Comparison of ENCODE assay signal across 21 cellular contexts in genomic region chr19:38082256-38083118, GRCh38.
A peak's percentile ranks its signal among the peaks of the same experiment; 100 is the strongest.
DNase-seq lines count a peak whose midpoint lies in the region; ATAC-seq, FAIRE-seq and TF ChIP-seq lines count a peak whose summit lies in the region.
"Had no signal": no experiment of that assay in that cellular context is flagged by ENCODE, and none has a peak within 500 bp of the region (broad histone marks: within the 10 kb centered on the region; RNA-seq: fewer than 3 reads in every experiment).

No MANE protein-coding gene starts in this region.

- H3F3A ChIP-seq in PC-3 (ENCODE audit: low read length, unreplicated experiment) = no peaks in the 10 kb centered on the region

- FAIRE-seq in HepG2 (lab: Jason Lieb, UNC) = no peak
- no peak for FAIRE-seq in kidney (lab: Jason Lieb, UNC)
- FAIRE-seq: GM19239, H54 had no signal

- H3K79me2 ChIP-seq in HepG2 (ENCODE audit: insufficient read depth, low read length) = no peaks in the 10 kb centered on the region
- peaks cover 9% of the 10 kb centered on the region; the same call in 1 of the 2 replicates for H3K79me2 ChIP-seq in PC-3 (ENCODE audit: low read length)

- H3K9me3 ChIP-seq in HepG2 (ENCODE audit: low read length) = no peaks in the 10 kb centered on the region
- H3K9me3 ChIP-seq in right lobe of liver = no peaks in the 10 kb centered on the region
- H3K9me3 ChIP-seq in PC-3 (ENCODE audit: low read length) = no peaks in the 10 kb centered on the region
- no peaks in the 10 kb centered on the region for H3K9me3 ChIP-seq in kidney (ENCODE audit: control insufficient read depth in 1 of 2, low read length in 2 of 2)
- no peaks in the 10 kb centered on the region for H3K9me3 ChIP-seq in testis
- H3K9me3 ChIP-seq: BE2C, Caco-2 had no signal

- no peak overlapping the region for H2AFZ ChIP-seq in HepG2 (ENCODE audit: low read length)
- no peak overlapping the region for H2AFZ ChIP-seq in PC-3 (ENCODE audit: low read length)
- H2AFZ ChIP-seq: GM23338 had no signal

- no peak overlapping the region for H3K4me3 ChIP-seq in HepG2 (replicated peaks in 1 of 3; ENCODE audit: insufficient read depth in 1 of 3, low read depth in 2 of 3, low read length in 3 of 3)
- no peak overlapping the region for H3K4me3 ChIP-seq in right lobe of liver
- no peak overlapping the region for H3K4me3 ChIP-seq in PC-3 (ENCODE audit: low read length)
- no peak overlapping the region for H3K4me3 ChIP-seq in kidney (ENCODE audit: low read length in 2 of 2)
- H3K4me3 ChIP-seq in testis = peak overlapping the region; percentile 7 to 50
- H3K4me3 ChIP-seq: GM23338 had no signal

- DNase-seq in HepG2 (ENCODE audit: low spot score) (no peak), right lobe of liver (no peak), PC-3 (no peak), kidney (peak; percentile 77), testis (no peak), retina (no peak), left colon (no peak), DMS53 treated with DMSO at 0.1 percent for 48 hours (lab: John Stamatoyannopoulos, UW; ENCODE audit: unreplicated experiment) (no peak)
- DNase-seq: BE2C; C1 segment of cervical spinal cord; Caco-2; CD4-positive, CD25-positive, alpha-beta regulatory T cell; CD8-positive, alpha-beta memory T cell; DMS153; DMS79 treated with DMSO at 0.1 percent for 48 hours; GF-D8 had no signal

- H3K9ac ChIP-seq in HepG2 (ENCODE audit: insufficient read depth, low read depth, low read length) = no peak overlapping the region
- no peak overlapping the region for H3K9ac ChIP-seq in PC-3 (ENCODE audit: low read length)
- H3K9ac ChIP-seq in kidney (ENCODE audit: low read length in 2 of 2) = no peak overlapping the region
- H3K9ac ChIP-seq: KMS-11 had no signal

- H4K20me1 ChIP-seq in HepG2 (ENCODE audit: insufficient read depth, low read length) (0 out of 2 replicates have a peak, but pooled peaks cover 3% of the 10 kb centered on the region), PC-3 (ENCODE audit: low read length) (no peaks in the 10 kb centered on the region)

- H3K36me3 ChIP-seq in HepG2 (replicated peaks in 1 of 2; ENCODE audit: control insufficient read depth in 1 of 2, insufficient read depth in 2 of 2, low read length in 2 of 2) (peaks cover 5 to 8% of the 10 kb centered on the region in 2 experiments; a peak in 1 of 5 replicates), right lobe of liver (peaks cover 0 to 4% (median 0%) of the 10 kb centered on the region in 4 donors), PC-3 (ENCODE audit: low read depth, low read length) (no peaks in the 10 kb centered on the region), kidney (ENCODE audit: control insufficient read depth in 1 of 2, insufficient read depth in 2 of 2, low read length in 2 of 2) (peaks cover 0 to 9% of the 10 kb centered on the region in 2 donors), testis (ENCODE audit: low read depth, missing control alignments) (no peaks in the 10 kb centered on the region)

- TF ChIP-seq POLR2A in HepG2 (IDR thresholded peaks at IDR 0.05; ENCODE audit: insufficient read depth in 1 of 2, low read depth in 2 of 2, low read length in 2 of 2) (no peak), right lobe of liver (IDR thresholded peaks at IDR 0.05) (no peak), testis (IDR thresholded peaks at IDR 0.05) (no peak)

- H3K4me2 ChIP-seq in HepG2 (ENCODE audit: low read depth, low read length) (no peak overlapping the region), PC-3 (ENCODE audit: low read length) (no peak overlapping the region)
- H3K4me2 ChIP-seq: GM23338, KMS-11 had no signal

- TF ChIP-seq CTCF in HepG2 (CRISPR knock-in tag; IDR thresholded peaks at IDR 0.05) (no peak), right lobe of liver (IDR thresholded peaks at IDR 0.05) (no peak), PC-3 (conservative IDR thresholded peaks at IDR 0.05; ENCODE audit: low read depth, low read length) (no peak), kidney (IDR thresholded peaks at IDR 0.05; ENCODE audit: borderline replicate concordance, extremely low read depth, insufficient read depth) (no peak), testis (IDR thresholded peaks at IDR 0.05) (no peak)

- in situ Hi-C loops in HepG2 (cut with HindIII; ENCODE audit: extremely low pct_ligation_motif_present, low pct_unique_long_range_greater_than_20kb) = no loop called here

- BruUV-seq in HepG2 (replicated peaks; lab: Mats Ljungman, UMichigan) (TSS peak; percentile 47), PC-3 (replicated peaks; lab: Mats Ljungman, UMichigan) (TSS peak; percentile 30)

- no peak overlapping the region for H3K27ac ChIP-seq in HepG2 (ENCODE audit: extremely low read length, insufficient read depth, low read length)
- no peak overlapping the region for H3K27ac ChIP-seq in right lobe of liver
- no peak overlapping the region for H3K27ac ChIP-seq in PC-3 (ENCODE audit: low read length)
- H3K27ac ChIP-seq in kidney (ENCODE audit: low read depth in 2 of 2, low read length in 2 of 2) = no peak overlapping the region
- no peak overlapping the region for H3K27ac ChIP-seq in testis
- H3K27ac ChIP-seq: KMS-11 had no signal

- intact Hi-C loops in HepG2 (cut with micrococcal nuclease; ENCODE audit: unreplicated experiment) = no loop called here
- intact Hi-C loops in right lobe of liver (cut with DNase I) = no loop called here
- intact Hi-C loops in PC-3 (cut with micrococcal nuclease) = no loop called here
- intact Hi-C loops in kidney (cut with DNase I) = no loop called here
- intact Hi-C loops in testis (cut with DNase I; ENCODE audit: low total_unique reads) = no loop called here
- intact Hi-C loops in left colon (cut with DNase I, micrococcal nuclease) = no loop called here

- ATAC-seq in HepG2 (no peak), right lobe of liver (no peak), PC-3 (no peak), left colon (no peak)
- ATAC-seq: GM23338, HCT116 had no signal

- H3K9me2 ChIP-seq in PC-3 (replicated peaks; ENCODE audit: low read length) = no peaks in the 10 kb centered on the region

- POLR2A ChIA-PET in HepG2 (lab: Yijun Ruan, JAX) = no interaction called here
- POLR2A ChIA-PET in PC-3 (lab: Charles Lee; ENCODE audit: unreplicated experiment) = no interaction called here

- H3K27me3 ChIP-seq in HepG2 (ENCODE audit: control insufficient read depth in 1 of 2, insufficient read depth in 2 of 2, low read length in 2 of 2) = no peaks in the 10 kb centered on the region
- no peaks in the 10 kb centered on the region for H3K27me3 ChIP-seq in right lobe of liver
- H3K27me3 ChIP-seq in PC-3 (ENCODE audit: low read length) = no peaks in the 10 kb centered on the region
- no peaks in the 10 kb centered on the region for H3K27me3 ChIP-seq in testis
- H3K27me3 ChIP-seq: BE2C had no signal

- CTCF ChIA-PET in HepG2 (lab: Yijun Ruan, JAX; ENCODE audit: low intra/inter-chr PET ratio, low total read pairs) (no interaction called here), PC-3 (lab: Charles Lee) (no interaction called here)

- H3K4me1 ChIP-seq in HepG2 (ENCODE audit: insufficient read depth, low read length) (peaks cover 15% of the 10 kb centered on the region), right lobe of liver (no peaks in the 10 kb centered on the region), PC-3 (ENCODE audit: insufficient read depth, low read length) (peaks cover 17% of the 10 kb centered on the region), kidney (ENCODE audit: control insufficient read depth in 1 of 2, insufficient read depth in 1 of 2, low read depth in 1 of 2, low read length in 2 of 2) (peaks cover 0 to 2% of the 10 kb centered on the region in 2 donors), testis (no peaks in the 10 kb centered on the region)
- H3K4me1 ChIP-seq: BE2C had no signal

- TF ChIP-seq EP300 in HepG2 (IDR thresholded peaks at IDR 0.05; ENCODE audit: low read depth in 2 of 2, low read length in 2 of 2) (no peak), HepG2 (CRISPR knock-in tag; IDR thresholded peaks at IDR 0.05; ENCODE audit: borderline replicate concordance) (no peak)

- TF ChIP-seq RAD21 in HepG2 (CRISPR knock-in tag; IDR thresholded peaks at IDR 0.05) = no peak

- WGBS in HepG2 (ENCODE audit: low lambda C conversion rate) = 97% methylated on average over 50 of the region's 78 CpGs
- WGBS in right lobe of liver (ENCODE audit: insufficient coverage, low coverage, low lambda C conversion rate, missing lambda C conversion rate) = 99% methylated on average over 15 of the region's 78 CpGs
- WGBS in testis, 2 donors = 68 to 73% methylated on average over 20 to 78 of the region's 78 CpGs

TF ChIP-seq in HepG2, 621 proteins besides CTCF, POLR2A, EP300 and RAD21 (continues in another document):
- TF ChIP-seq SIX4 (CRISPR knock-in tag; IDR thresholded peaks at IDR 0.05) (no peak), KDM6A (CRISPR knock-in tag; IDR thresholded peaks at IDR 0.05; ENCODE audit: low read depth) (no peak), ZNF331 (CRISPR knock-in tag; IDR thresholded peaks at IDR 0.05) (no peak), ZNF101 (CRISPR knock-in tag; IDR thresholded peaks at IDR 0.05; ENCODE audit: borderline replicate concordance, low read depth) (no peak), TFAP4 (IDR thresholded peaks at IDR 0.05; ENCODE audit: borderline replicate concordance, low read depth) (no peak), ZNF30 (CRISPR knock-in tag; IDR thresholded peaks at IDR 0.05) (no peak), ZNF749 (CRISPR knock-in tag; IDR thresholded peaks at IDR 0.05; ENCODE audit: borderline replicate concordance) (no peak)
- TF ChIP-seq, protein P1, sequence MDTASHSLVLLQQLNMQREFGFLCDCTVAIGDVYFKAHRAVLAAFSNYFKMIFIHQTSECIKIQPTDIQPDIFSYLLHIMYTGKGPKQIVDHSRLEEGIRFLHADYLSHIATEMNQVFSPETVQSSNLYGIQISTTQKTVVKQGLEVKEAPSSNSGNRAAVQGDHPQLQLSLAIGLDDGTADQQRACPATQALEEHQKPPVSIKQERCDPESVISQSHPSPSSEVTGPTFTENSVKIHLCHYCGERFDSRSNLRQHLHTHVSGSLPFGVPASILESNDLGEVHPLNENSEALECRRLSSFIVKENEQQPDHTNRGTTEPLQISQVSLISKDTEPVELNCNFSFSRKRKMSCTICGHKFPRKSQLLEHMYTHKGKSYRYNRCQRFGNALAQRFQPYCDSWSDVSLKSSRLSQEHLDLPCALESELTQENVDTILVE (CRISPR knock-in tag; IDR thresholded peaks at IDR 0.05) = no peak

Comparison
In these comparisons a context has a peak if more than half of its experiments do, and no peak if none do; other contexts are left out.
1. H3K4me3 ChIP-seq: peak in testis (2 of 2); none in HepG2 (0 of 3), right lobe of liver (0 of 3), PC-3 (single experiment) and kidney (0 of 2).